1 cellular context compared by ENCODE assay signal in the genomic region with DNA sequence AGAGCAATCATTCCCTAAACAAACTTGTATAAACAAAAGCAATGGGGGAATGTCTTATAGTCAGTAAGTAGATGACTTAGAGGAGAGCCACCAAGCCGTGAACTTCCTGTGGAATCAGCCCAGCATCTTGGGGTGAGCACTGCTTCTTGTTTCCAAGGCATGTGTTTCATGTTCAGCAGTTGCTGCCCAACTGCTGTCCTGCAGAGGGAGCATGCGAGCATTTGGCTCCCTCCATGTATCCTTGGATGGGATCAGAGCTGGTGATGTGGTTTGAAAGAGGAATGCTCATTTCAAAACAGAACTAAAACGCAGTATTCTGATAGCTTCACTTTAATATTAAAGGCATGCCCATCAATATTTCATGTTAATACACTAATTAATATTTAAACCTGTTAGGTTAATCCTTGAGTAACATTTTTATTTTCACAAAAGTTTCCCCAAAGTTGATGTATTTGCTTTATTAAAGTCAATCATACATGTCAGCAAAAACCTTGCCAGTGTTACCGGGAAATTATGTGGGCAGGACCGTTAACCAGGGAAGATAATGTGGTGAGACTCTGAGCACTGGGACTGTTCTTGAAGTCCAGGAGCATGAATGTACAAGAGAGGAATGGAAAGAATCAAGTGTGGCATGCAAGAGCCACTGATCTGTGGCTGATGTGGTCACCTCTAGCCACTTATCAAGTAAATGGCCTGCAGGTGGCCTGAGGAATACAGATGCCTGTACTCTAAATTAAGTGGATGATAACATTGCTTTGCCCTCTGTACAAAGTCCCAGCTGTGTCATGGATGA.
TF ChIP-seq lines count a peak whose summit lies in the region.

No MANE protein-coding gene starts in this region.

TF ChIP-seq in H1, 55 proteins besides CTCF, POLR2A, EP300 and RAD21:
- TF ChIP-seq, protein P1, sequence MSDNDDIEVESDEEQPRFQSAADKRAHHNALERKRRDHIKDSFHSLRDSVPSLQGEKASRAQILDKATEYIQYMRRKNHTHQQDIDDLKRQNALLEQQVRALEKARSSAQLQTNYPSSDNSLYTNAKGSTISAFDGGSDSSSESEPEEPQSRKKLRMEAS (IDR thresholded peaks at IDR 0.05): 0 out of 2 replicates have a peak, but pooled peaks have one; percentile 32
- TF ChIP-seq GABPA (IDR thresholded peaks at IDR 0.05; ENCODE audit: borderline replicate concordance, insufficient read depth, low read length): no peak
